ENCODE assay signal across 8 cellular contexts in the genomic region with DNA sequence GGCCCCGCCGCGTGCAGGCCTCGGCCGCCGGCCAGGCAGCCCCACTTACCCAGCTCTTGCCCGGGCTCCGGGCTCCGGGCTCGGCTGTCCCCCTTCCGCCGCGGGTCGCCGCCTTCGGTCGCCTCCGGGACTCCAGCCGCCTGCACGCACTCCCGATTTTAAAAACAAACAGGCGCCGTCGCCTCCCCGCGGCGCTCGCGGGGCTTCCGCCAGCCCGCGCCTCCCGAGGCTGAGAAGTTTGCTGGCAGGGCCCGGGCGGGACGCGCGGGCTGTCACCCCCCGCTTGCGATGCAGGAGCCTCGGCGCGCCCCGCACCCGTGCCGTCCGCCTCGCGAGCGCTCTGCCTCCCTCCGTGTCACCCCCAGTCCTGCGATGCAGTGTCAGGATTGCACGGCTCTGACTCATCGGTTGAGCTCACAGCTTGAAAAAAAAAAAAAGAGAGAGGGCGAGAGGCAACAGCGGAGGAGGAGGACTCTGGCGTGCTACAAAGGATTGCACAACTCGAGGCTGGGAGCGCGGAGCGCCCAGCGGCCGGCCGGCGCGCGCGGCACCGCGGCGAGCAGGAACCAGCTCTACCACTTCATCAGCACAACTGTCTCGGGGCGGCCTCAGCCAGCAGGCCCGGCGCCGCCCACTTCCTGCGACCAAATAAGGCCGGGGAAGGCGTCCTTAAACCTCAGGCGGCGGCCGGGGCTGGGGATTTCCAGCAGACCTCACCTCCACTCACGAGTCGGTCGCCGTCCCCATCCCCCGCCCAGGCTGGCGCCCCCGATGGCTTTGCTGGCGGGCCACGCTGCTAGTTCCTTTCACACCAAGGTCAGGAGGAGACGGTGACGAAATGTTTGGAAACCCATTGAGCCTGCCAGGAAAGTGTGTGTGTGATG. TPM values are rescaled to one million over a fixed set of nuclear protein-coding genes. Genes with fewer than 3 reads are reported as not detected.
DNase-seq lines count a peak whose midpoint lies in the region; ATAC-seq and TF ChIP-seq lines count a peak whose summit lies in the region.

No MANE protein-coding gene starts in this region.

- intact Hi-C loops in dorsolateral prefrontal cortex (cut with DNase I) (loop anchor here (1.0 to 5.0 kb wide), 5 partner anchors 25 to 322 kb away; a partner anchor contains a TSS), lower lobe of right lung (cut with DNase I) (no loop called here)

- peak overlapping the region; percentile 92 for H3K27ac Mint-ChIP-seq in activated CD4-positive, alpha-beta memory T cell treated with anti-CD3 and anti-CD28 coated beads, Interleukin-2, amount 10 ng/mL, durations not matched to agents 7 days and 5 days

- H3K27me3 Mint-ChIP-seq in activated CD4-positive, alpha-beta memory T cell treated with anti-CD3 and anti-CD28 coated beads, Interleukin-2, amount 10 ng/mL, durations not matched to agents 7 days and 5 days = no peaks in the 10 kb centered on the region

- no peaks in the 10 kb centered on the region for H3K9me3 ChIP-seq in lower lobe of right lung

- peak overlapping the region; percentile 87 for H3K4me3 Mint-ChIP-seq in activated CD4-positive, alpha-beta memory T cell treated with anti-CD3 and anti-CD28 coated beads, Interleukin-2, amount 10 ng/mL, durations not matched to agents 7 days and 5 days

- H3K27ac ChIP-seq in HL-60 (replicated peaks) (peak overlapping the region; percentile 78), dorsolateral prefrontal cortex (peak overlapping the region; percentile 75 to 99 (median 96)), lower lobe of right lung (peak overlapping the region; percentile 100)

- TF ChIP-seq CTCF in HL-60 (IDR thresholded peaks at IDR 0.05; ENCODE audit: insufficient read depth, low read length) (no peak), dorsolateral prefrontal cortex (IDR thresholded peaks at IDR 0.05 in 54 of 56, conservative IDR thresholded peaks at IDR 0.05 in 2 of 56; ENCODE audit: low read depth in 1 of 56, partially characterized antibody in 56 of 56) (peak in 31 of 56 donors; percentile 4 to 46 (median 26)), lower lobe of right lung (IDR thresholded peaks at IDR 0.05) (peak; percentile 12)

- CTCF ChIA-PET in activated CD4-positive, alpha-beta memory T cell treated with anti-CD3 and anti-CD28 coated beads, Interleukin-2, amount 10 ng/mL, durations not matched to agents 7 days and 5 days (lab: Charles Lee) = interaction anchor here (0.7 to 9.9 kb wide), 16 partner anchors 8 to 456 kb away, joined by 3 to 151 read pairs (median 5); no protein-coding TSS in a partner anchor

- peaks cover 88% of the 10 kb centered on the region for H3K4me1 ChIP-seq in lower lobe of right lung

- H3K36me3 ChIP-seq in lower lobe of right lung = no peaks in the 10 kb centered on the region

- peaks cover 30% of the 10 kb centered on the region for H3K36me3 Mint-ChIP-seq in activated CD4-positive, alpha-beta memory T cell treated with anti-CD3 and anti-CD28 coated beads, Interleukin-2, amount 10 ng/mL, durations not matched to agents 7 days and 5 days (ENCODE audit: low read depth)

- H3K4me3 ChIP-seq in HL-60 (replicated peaks; ENCODE audit: insufficient read depth, low read length) (peak overlapping the region; percentile 61), dorsolateral prefrontal cortex (peak overlapping the region; percentile 42 to 88 (median 77)), lower lobe of right lung (peak overlapping the region; percentile 83)

- H3K4me1 Mint-ChIP-seq in activated CD4-positive, alpha-beta memory T cell treated with anti-CD3 and anti-CD28 coated beads, Interleukin-2, amount 10 ng/mL, durations not matched to agents 7 days and 5 days = peaks cover 79% of the 10 kb centered on the region

- ATAC-seq in GM19463 (IDR thresholded peaks at IDR 0.05; ENCODE audit: unreplicated experiment) (peak; percentile 54), lower lobe of right lung (peak; percentile 91 to 93)

- H3K27me3 ChIP-seq in HL-60 (ENCODE audit: insufficient read depth, poor library complexity, severe bottlenecking) (no peaks in the 10 kb centered on the region), dorsolateral prefrontal cortex (no peaks in the 10 kb centered on the region), lower lobe of right lung (ENCODE audit: low read depth) (no peaks in the 10 kb centered on the region)

- POLR2A ChIA-PET in activated CD4-positive, alpha-beta memory T cell treated with anti-CD3 and anti-CD28 coated beads, Interleukin-2, amount 10 ng/mL, durations not matched to agents 7 days and 5 days (lab: Charles Lee) = interaction anchor here (0.8 to 13.0 kb wide), 16 partner anchors 8 to 259 kb away, joined by 3 to 372 read pairs (median 6); a partner anchor contains a TSS

- DNase-seq in COLO668 (lab: John Stamatoyannopoulos, UW; ENCODE audit: unreplicated experiment) (peak; percentile 99), HL-60 (ENCODE audit: low read depth in 1 of 2, low spot score in 1 of 2) (peak; percentile 87 to 90), NCI-H82 treated with DMSO at 0.1 percent for 48 hours (lab: John Stamatoyannopoulos, UW; ENCODE audit: unreplicated experiment) (peak; percentile 86), dorsolateral prefrontal cortex (peak; percentile 80 to 95 (median 93)), lower lobe of right lung (peak; percentile 98)
- peak; percentile 96 for DNase-seq in activated CD4-positive, alpha-beta memory T cell treated with anti-CD3 and anti-CD28 coated beads, Interleukin-2, amount 10 ng/mL, durations not matched to agents 7 days and 5 days
- peak; percentile 96 to 98 for DNase-seq in stimulated activated CD4-positive, alpha-beta T cell treated with anti-CD3 and anti-CD28 coated beads, Interleukin-4, amount 100 ng/mL, for 48 hours (ENCODE audit: low read depth in 2 of 2)

- H3K9me3 Mint-ChIP-seq in activated CD4-positive, alpha-beta memory T cell treated with anti-CD3 and anti-CD28 coated beads, Interleukin-2, amount 10 ng/mL, durations not matched to agents 7 days and 5 days = no peaks in the 10 kb centered on the region

RNA-seq across cellular contexts. Expression of a gene that starts 45.8 kb away (rescaled TPM):
- total RNA-seq in activated CD4-positive, alpha-beta memory T cell treated with anti-CD3 and anti-CD28 coated beads, Interleukin-2, amount 10 ng/mL, durations not matched to agents 7 days and 5 days = 10 to 100 TPM; 28.2 to 30.0 TPM
- 100 to 1,000 TPM in 119 of 120 experiments, 10 to 100 TPM in 1; 87.5 to 250 (median 176) TPM for total RNA-seq in dorsolateral prefrontal cortex
- total RNA-seq in lower lobe of right lung = 24.4 TPM

Comparison
In these comparisons a context has a peak if more than half of its experiments do, and no peak if none do; other contexts are left out.
1. Peak in every context shown above with its lines: DNase-seq, ATAC-seq, H3K4me3 ChIP-seq and H3K27ac ChIP-seq.